1 cellular context compared by ENCODE assay signal in the genomic region with DNA sequence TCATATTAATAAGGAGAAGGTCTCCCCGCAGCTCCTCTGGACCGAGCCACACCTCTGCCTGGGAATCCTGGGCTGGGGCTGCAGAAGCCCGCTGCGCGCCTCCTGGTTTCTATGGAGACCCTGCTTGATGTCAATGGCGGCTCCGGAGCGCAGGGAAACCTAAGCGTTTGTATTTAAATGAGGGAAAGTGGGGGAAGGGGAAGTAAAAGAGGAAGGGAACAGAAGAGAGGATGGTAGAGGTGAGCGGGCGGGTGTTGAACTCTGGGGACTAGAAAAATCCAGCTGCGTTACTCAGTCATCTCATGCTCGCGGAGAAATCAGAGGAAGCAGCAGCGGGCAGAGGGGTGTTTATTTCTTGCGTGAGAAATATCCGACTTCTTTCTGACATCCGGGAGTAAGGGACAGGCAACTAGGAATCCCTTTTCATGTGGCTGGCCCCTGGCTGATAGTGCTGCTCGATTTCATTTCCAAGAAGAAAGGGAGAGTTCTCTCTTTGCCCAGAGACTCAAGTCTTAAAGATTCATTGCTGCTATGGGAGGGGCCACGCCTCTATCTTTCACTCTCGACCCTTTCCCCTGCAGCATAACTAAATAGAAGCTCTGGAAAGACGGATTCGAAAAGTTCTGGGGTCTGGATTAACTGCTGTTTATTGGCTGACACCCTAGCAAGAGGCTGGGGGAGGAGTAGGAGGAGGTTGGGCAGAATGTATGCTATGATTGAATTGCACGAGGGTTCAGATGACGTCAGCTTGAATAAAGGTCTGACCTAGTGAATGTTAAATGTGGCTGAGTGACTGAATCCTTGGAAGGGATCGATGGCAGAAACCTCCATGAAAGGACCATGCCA.
TF ChIP-seq lines count a peak whose summit lies in the region.

No MANE protein-coding gene starts in this region.

TF ChIP-seq in HEK293, 187 proteins besides CTCF, POLR2A, EP300 and RAD21 (continued from another document and continues in another):
- TF ChIP-seq, protein P1, sequence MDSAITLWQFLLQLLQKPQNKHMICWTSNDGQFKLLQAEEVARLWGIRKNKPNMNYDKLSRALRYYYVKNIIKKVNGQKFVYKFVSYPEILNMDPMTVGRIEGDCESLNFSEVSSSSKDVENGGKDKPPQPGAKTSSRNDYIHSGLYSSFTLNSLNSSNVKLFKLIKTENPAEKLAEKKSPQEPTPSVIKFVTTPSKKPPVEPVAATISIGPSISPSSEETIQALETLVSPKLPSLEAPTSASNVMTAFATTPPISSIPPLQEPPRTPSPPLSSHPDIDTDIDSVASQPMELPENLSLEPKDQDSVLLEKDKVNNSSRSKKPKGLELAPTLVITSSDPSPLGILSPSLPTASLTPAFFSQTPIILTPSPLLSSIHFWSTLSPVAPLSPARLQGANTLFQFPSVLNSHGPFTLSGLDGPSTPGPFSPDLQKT (IDR thresholded peaks at IDR 0.05; ENCODE audit: borderline replicate concordance, low read depth, low read length): no peak
- no peak; the same call in none of the 2 replicates for TF ChIP-seq PATZ1 (tag by site-specific recombination; IDR thresholded peaks at IDR 0.05)
- TF ChIP-seq ZNF2 (tag by site-specific recombination; IDR thresholded peaks at IDR 0.05): no peak
- peak; percentile 27; the same call in 1 of the 2 replicates for TF ChIP-seq SP3 (tag by site-specific recombination; IDR thresholded peaks at IDR 0.05)
- no peak for TF ChIP-seq ZNF394 (tag by site-specific recombination; IDR thresholded peaks at IDR 0.05; ENCODE audit: borderline replicate concordance)
- no peak for TF ChIP-seq ZNF302 (tag by site-specific recombination; IDR thresholded peaks at IDR 0.05; ENCODE audit: low read depth)
- peak; percentile 81 for TF ChIP-seq ZBTB21 (tag by site-specific recombination; IDR thresholded peaks at IDR 0.05)
- no peak for TF ChIP-seq ZNF16 (tag by site-specific recombination; IDR thresholded peaks at IDR 0.05; ENCODE audit: low read depth)
- TF ChIP-seq ZFP37 (tag by site-specific recombination; IDR thresholded peaks at IDR 0.05): no peak
- TF ChIP-seq YY1 (tag by site-specific recombination; IDR thresholded peaks at IDR 0.05): no peak
- TF ChIP-seq ZNF416 (tag by site-specific recombination; IDR thresholded peaks at IDR 0.05): no peak
- peak; percentile 39; the same call in 1 of the 2 replicates for TF ChIP-seq KLF10 (tag by site-specific recombination; IDR thresholded peaks at IDR 0.05)
- TF ChIP-seq ZNF529 (tag by site-specific recombination; IDR thresholded peaks at IDR 0.05; ENCODE audit: insufficient replicate concordance): no peak
- no peak for TF ChIP-seq GLI2 (tag by site-specific recombination; IDR thresholded peaks at IDR 0.05; ENCODE audit: borderline replicate concordance, low read depth)
- TF ChIP-seq ZNF10 (tag by site-specific recombination; IDR thresholded peaks at IDR 0.05): no peak
- TF ChIP-seq RBAK (tag by site-specific recombination; IDR thresholded peaks at IDR 0.05): no peak
- TF ChIP-seq ATF2 (tag by site-specific recombination; IDR thresholded peaks at IDR 0.05; ENCODE audit: low read depth): peak; percentile 97
- no peak for TF ChIP-seq ZNF791 (tag by site-specific recombination; IDR thresholded peaks at IDR 0.05)
- TF ChIP-seq, protein P2, sequence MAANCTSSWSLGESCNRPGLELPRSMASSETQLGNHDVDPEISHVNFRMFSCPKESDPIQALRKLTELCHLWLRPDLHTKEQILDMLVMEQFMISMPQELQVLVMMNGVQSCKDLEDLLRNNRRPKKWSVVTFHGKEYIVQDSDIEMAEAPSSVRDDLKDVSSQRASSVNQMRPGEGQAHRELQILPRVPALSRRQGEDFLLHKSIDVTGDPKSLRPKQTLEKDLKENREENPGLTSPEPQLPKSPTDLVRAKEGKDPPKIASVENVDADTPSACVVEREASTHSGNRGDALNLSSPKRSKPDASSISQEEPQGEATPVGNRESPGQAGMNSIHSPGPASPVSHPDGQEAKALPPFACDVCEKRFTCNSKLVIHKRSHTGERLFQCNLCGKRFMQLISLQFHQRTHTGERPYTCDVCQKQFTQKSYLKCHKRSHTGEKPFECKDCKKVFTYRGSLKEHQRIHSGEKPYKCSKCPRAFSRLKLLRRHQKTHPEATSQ (tag by site-specific recombination; IDR thresholded peaks at IDR 0.05): no peak
- no peak for TF ChIP-seq ZNF701 (tag by site-specific recombination; IDR thresholded peaks at IDR 0.05)
- TF ChIP-seq ZNF623 (tag by site-specific recombination; IDR thresholded peaks at IDR 0.05): no peak
- no peak for TF ChIP-seq FEZF1 (tag by site-specific recombination; IDR thresholded peaks at IDR 0.05)
- no peak for TF ChIP-seq ZNF175 (tag by site-specific recombination; IDR thresholded peaks at IDR 0.05)
- no peak for TF ChIP-seq ZNF23 (tag by site-specific recombination; IDR thresholded peaks at IDR 0.05; ENCODE audit: borderline replicate concordance)
- no peak for TF ChIP-seq ZNF837 (tag by site-specific recombination; IDR thresholded peaks at IDR 0.05)
- TF ChIP-seq, protein P3, sequence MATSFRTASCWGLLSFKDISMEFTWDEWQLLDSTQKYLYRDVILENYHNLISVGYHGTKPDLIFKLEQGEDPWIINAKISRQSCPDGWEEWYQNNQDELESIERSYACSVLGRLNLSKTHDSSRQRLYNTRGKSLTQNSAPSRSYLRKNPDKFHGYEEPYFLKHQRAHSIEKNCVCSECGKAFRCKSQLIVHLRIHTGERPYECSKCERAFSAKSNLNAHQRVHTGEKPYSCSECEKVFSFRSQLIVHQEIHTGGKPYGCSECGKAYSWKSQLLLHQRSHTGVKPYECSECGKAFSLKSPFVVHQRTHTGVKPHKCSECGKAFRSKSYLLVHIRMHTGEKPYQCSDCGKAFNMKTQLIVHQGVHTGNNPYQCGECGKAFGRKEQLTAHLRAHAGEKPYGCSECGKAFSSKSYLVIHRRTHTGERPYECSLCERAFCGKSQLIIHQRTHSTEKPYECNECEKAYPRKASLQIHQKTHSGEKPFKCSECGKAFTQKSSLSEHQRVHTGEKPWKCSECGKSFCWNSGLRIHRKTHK (tag by site-specific recombination; IDR thresholded peaks at IDR 0.05): no peak
- TF ChIP-seq ZNF670 (tag by site-specific recombination; IDR thresholded peaks at IDR 0.05; ENCODE audit: low read depth): no peak
- TF ChIP-seq ZNF169 (tag by site-specific recombination; IDR thresholded peaks at IDR 0.05): no peak
- no peak for TF ChIP-seq KLF16 (tag by site-specific recombination; IDR thresholded peaks at IDR 0.05)
- no peak for TF ChIP-seq ZNF37A (tag by site-specific recombination; IDR thresholded peaks at IDR 0.05)
- TF ChIP-seq GLIS2 (tag by site-specific recombination; IDR thresholded peaks at IDR 0.05): no peak
- TF ChIP-seq ZNF140 (tag by site-specific recombination; IDR thresholded peaks at IDR 0.05): no peak
- no peak for TF ChIP-seq HOXC10 (CRISPR knock-in tag; IDR thresholded peaks at IDR 0.05)
- TF ChIP-seq ZSCAN30 (tag by site-specific recombination; IDR thresholded peaks at IDR 0.05): no peak
- peak; percentile 85 for TF ChIP-seq ZBTB17 (tag by site-specific recombination; IDR thresholded peaks at IDR 0.05)
- TF ChIP-seq ZNF214 (tag by site-specific recombination; IDR thresholded peaks at IDR 0.05; ENCODE audit: borderline replicate concordance): no peak
- no peak for TF ChIP-seq ZNF518A (tag by site-specific recombination; conservative IDR thresholded peaks at IDR 0.05; ENCODE audit: low read depth)
- 0 out of 2 replicates have a peak, but pooled peaks have one; percentile 12 for TF ChIP-seq ZNF692 (tag by site-specific recombination; IDR thresholded peaks at IDR 0.05)
- TF ChIP-seq ZNF341 (tag by site-specific recombination; IDR thresholded peaks at IDR 0.05; ENCODE audit: low read depth): no peak
- TF ChIP-seq ZNF155 (tag by site-specific recombination; IDR thresholded peaks at IDR 0.05): no peak
- no peak for TF ChIP-seq ZNF311 (tag by site-specific recombination; IDR thresholded peaks at IDR 0.05; ENCODE audit: borderline replicate concordance)
- TF ChIP-seq ZNF747 (tag by site-specific recombination; IDR thresholded peaks at IDR 0.05): no peak
- TF ChIP-seq ZNF645 (tag by site-specific recombination; IDR thresholded peaks at IDR 0.05): no peak
- TF ChIP-seq ZNF654 (tag by site-specific recombination; IDR thresholded peaks at IDR 0.05; ENCODE audit: low read depth): no peak
- no peak for TF ChIP-seq ZNF549 (tag by site-specific recombination; IDR thresholded peaks at IDR 0.05)
- no peak for TF ChIP-seq ZNF223 (tag by site-specific recombination; IDR thresholded peaks at IDR 0.05)
- no peak for TF ChIP-seq ZNF501 (tag by site-specific recombination; IDR thresholded peaks at IDR 0.05)
- TF ChIP-seq HOXD13 (CRISPR knock-in tag; IDR thresholded peaks at IDR 0.05; ENCODE audit: borderline replicate concordance): no peak
- TF ChIP-seq WT1 (tag by site-specific recombination; IDR thresholded peaks at IDR 0.05): no peak
- no peak for TF ChIP-seq SETDB1 (IDR thresholded peaks at IDR 0.05; ENCODE audit: insufficient read length, low read length)
- TF ChIP-seq ZNF24 (tag by site-specific recombination; IDR thresholded peaks at IDR 0.05): peak; percentile 60; the same call in 1 of the 2 replicates
- no peak for TF ChIP-seq ZNF677 (tag by site-specific recombination; IDR thresholded peaks at IDR 0.05)
- TF ChIP-seq HOXA7 (CRISPR knock-in tag; IDR thresholded peaks at IDR 0.05; ENCODE audit: borderline replicate concordance): no peak
